21 cellular contexts compared by ENCODE assay signal in the genomic region with DNA sequence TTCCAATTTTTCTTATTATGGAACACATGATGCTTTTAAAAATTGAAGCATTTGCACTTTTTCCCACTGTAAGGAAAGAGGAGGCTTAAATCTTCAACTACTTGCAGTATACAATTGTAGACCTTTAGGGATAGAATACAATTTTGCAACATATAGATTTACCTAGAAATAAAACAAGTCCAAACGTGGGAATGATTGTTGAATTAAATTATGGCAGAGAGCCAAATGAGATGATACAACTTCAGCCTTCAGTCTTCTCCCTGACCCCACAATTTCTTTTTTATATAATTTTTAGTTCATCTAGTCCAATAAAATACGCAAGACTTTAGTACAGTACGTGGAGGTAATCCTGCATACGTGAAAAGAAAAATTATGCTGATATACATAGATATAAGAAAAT.
DNase-seq lines count a peak whose midpoint lies in the region; ATAC-seq, FAIRE-seq and TF ChIP-seq lines count a peak whose summit lies in the region.
"Had no signal": no experiment of that assay in that cellular context is flagged by ENCODE, and none has a peak within 500 bp of the region (broad histone marks: within the 10 kb centered on the region; RNA-seq: fewer than 3 reads in every experiment).

No MANE protein-coding gene starts in this region.

- no peak for TF ChIP-seq CTCF in bronchial epithelial cell (IDR thresholded peaks at IDR 0.05; ENCODE audit: insufficient read depth, low read length, severe bottlenecking)

- H3K27ac ChIP-seq in mesenchymal stem cell (ENCODE audit: low read length, poor library complexity, severe bottlenecking), result no peak overlapping the region
- H3K27ac ChIP-seq: 22Rv1, BLaER1, C4-2B had no signal

- no peaks in the 10 kb centered on the region for H3K79me1 ChIP-seq in mesenchymal stem cell (replicated peaks; ENCODE audit: low read length, poor library complexity, severe bottlenecking)

- no peak overlapping the region for H3K18ac ChIP-seq in mesenchymal stem cell (ENCODE audit: low read depth in 1 of 2, low read length in 2 of 2)

- H3K4ac ChIP-seq in mesenchymal stem cell (ENCODE audit: low read depth in 1 of 2, low read length in 2 of 2), result no peak overlapping the region

- H2BK5ac ChIP-seq in mesenchymal stem cell (ENCODE audit: low read depth, low read length, poor library complexity, severe bottlenecking), result no peak overlapping the region

- H4K91ac ChIP-seq in mesenchymal stem cell (ENCODE audit: low read length), result no peak overlapping the region

- no peaks in the 10 kb centered on the region for H3K9me3 ChIP-seq in mesenchymal stem cell (ENCODE audit: control insufficient read depth, low read length)
- H3K9me3 ChIP-seq: BLaER1 had no signal

- no peak overlapping the region for H3K4me2 ChIP-seq in mesenchymal stem cell (ENCODE audit: low read length, poor library complexity, severe bottlenecking)
- H3K4me2 ChIP-seq: BLaER1, GM23338 had no signal

- H3K27me3 ChIP-seq in bronchial epithelial cell (ENCODE audit: control insufficient read depth, insufficient read depth, low read length) (no peaks in the 10 kb centered on the region), mesenchymal stem cell (ENCODE audit: control insufficient read depth in 1 of 2, insufficient read depth in 1 of 2, low read length in 2 of 2) (no peaks in the 10 kb centered on the region)
- H3K27me3 ChIP-seq: BLaER1 had no signal

- WGBS in mesenchymal stem cell, result 100% methylated on average over 3 of the region's 4 CpGs

- no peak for ATAC-seq in GM21529 (IDR thresholded peaks at IDR 0.05; ENCODE audit: unreplicated experiment)
- ATAC-seq: GM12878, GM23338, HCT116 had no signal

- H2AFZ ChIP-seq in mesenchymal stem cell (ENCODE audit: low read depth, low read length), result no peak overlapping the region
- H2AFZ ChIP-seq: GM23338 had no signal

- H3K9ac ChIP-seq in mesenchymal stem cell (ENCODE audit: low read length), result no peak overlapping the region
- H3K9ac ChIP-seq: BLaER1 had no signal

- DNase-seq in NCI-H1105 treated with DMSO at 0.1 percent for 48 hours (lab: John Stamatoyannopoulos, UW), result peak; percentile 30
- DNase-seq in NCI-H1105 (lab: John Stamatoyannopoulos, UW), result no peak
- DNase-seq in bronchial epithelial cell (ENCODE audit: low read depth), result peak; percentile 76
- peak; percentile 17 for DNase-seq in mesenchymal stem cell
- DNase-seq in CD1c-positive myeloid dendritic cell (ENCODE audit: extremely low spot score), result no peak
- DNase-seq in HuH-7.5 (ENCODE audit: low spot score), result no peak
- DNase-seq: CD4-positive, alpha-beta T cell; CD8-positive, alpha-beta memory T cell; DMS 273 treated with DMSO at 0.1 percent for 48 hours; DMS79; GDM1; H9 had no signal

- no peak for FAIRE-seq in bronchial epithelial cell (lab: Jason Lieb, UNC)
- FAIRE-seq: D721Med, GM12878, GM19239 had no signal

- H3K23ac ChIP-seq in mesenchymal stem cell (ENCODE audit: low read length in 2 of 2), result no peak overlapping the region

- H3K36me3 ChIP-seq in bronchial epithelial cell (ENCODE audit: control insufficient read depth, insufficient read depth, low read length) (no peaks in the 10 kb centered on the region), mesenchymal stem cell (ENCODE audit: control insufficient read depth in 1 of 2, insufficient read depth in 2 of 2, low read depth in 1 of 2, low read length in 2 of 2) (no peaks in the 10 kb centered on the region)
- H3K36me3 ChIP-seq: BLaER1 had no signal

- H3K4me1 ChIP-seq in mesenchymal stem cell (ENCODE audit: control insufficient read depth, insufficient read depth, low read depth, low read length), result no peaks in the 10 kb centered on the region
- H3K4me1 ChIP-seq: BLaER1 had no signal

- H3K14ac ChIP-seq in mesenchymal stem cell (ENCODE audit: low read length in 2 of 2), result no peak overlapping the region

- no peak overlapping the region for H4K8ac ChIP-seq in mesenchymal stem cell (ENCODE audit: low read length)

- no peak overlapping the region for H3K4me3 ChIP-seq in bronchial epithelial cell (ENCODE audit: low read depth, low read length)
- no peak overlapping the region for H3K4me3 ChIP-seq in mesenchymal stem cell (ENCODE audit: insufficient read depth in 1 of 2, low read depth in 1 of 2, low read length in 2 of 2)
- H3K4me3 ChIP-seq: BLaER1, GM12878, GM23338 had no signal

- H2BK12ac ChIP-seq in mesenchymal stem cell (ENCODE audit: low read length in 2 of 2), result no peak overlapping the region

- no peak overlapping the region for H2BK15ac ChIP-seq in mesenchymal stem cell (ENCODE audit: low read depth, poor library complexity, severe bottlenecking)

- no peak overlapping the region for H2AK5ac ChIP-seq in mesenchymal stem cell (ENCODE audit: low read length, severe bottlenecking)

- H2BK120ac ChIP-seq in mesenchymal stem cell (ENCODE audit: low read depth, low read length), result no peak overlapping the region

Comparison
In these comparisons a context has a peak if more than half of its experiments do, and no peak if none do; other contexts are left out.
1. DNase-seq: peak in NCI-H1105 treated with DMSO at 0.1 percent for 48 hours (single experiment), bronchial epithelial cell (single experiment) and mesenchymal stem cell (single experiment); none in NCI-H1105 (single experiment), CD1c-positive myeloid dendritic cell (single experiment) and HuH-7.5 (single experiment).